Comparison of ENCODE assay signal across 10 cellular contexts in genomic region chr10:116395223-116395985, GRCh38. TPM values are rescaled to one million over a fixed set of nuclear protein-coding genes. Genes with fewer than 3 reads are reported as not detected.
"Had no signal": no experiment of that assay in that cellular context is flagged by ENCODE, and none has a peak within 500 bp of the region (broad histone marks: within the 10 kb centered on the region; RNA-seq: fewer than 3 reads in every experiment).

No MANE protein-coding gene starts in this region.

- ATAC-seq: HCT116, HepG2 had no signal

- H3K27ac ChIP-seq: GM23248, HL-60 had no signal

- H3K4me1 ChIP-seq: HAP-1 had no signal

- H2AFZ ChIP-seq: GM23248 had no signal

- H3K4me3 ChIP-seq: GM23248, HAP-1 had no signal

- H3K9ac ChIP-seq: GM23248 had no signal

- FAIRE-seq: HepG2 had no signal

- DNase-seq: GM23248, GOT3, H7, HFFc6 had no signal

- H3K36me3 ChIP-seq: HAP-1 had no signal

- H3K9me3 ChIP-seq: HAP-1 had no signal

RNA-seq across cellular contexts. Expression of gene PNLIPRP3, which starts 32.2 kb away (rescaled TPM):
- total RNA-seq: GM23248, H4, H7, HepG2, HFFc6 had no signal
- polyA plus RNA-seq: GM23248, HepG2, IgD-negative memory B cell had no signal
